ENCODE assay signal across 8 cellular contexts in the genomic region with DNA sequence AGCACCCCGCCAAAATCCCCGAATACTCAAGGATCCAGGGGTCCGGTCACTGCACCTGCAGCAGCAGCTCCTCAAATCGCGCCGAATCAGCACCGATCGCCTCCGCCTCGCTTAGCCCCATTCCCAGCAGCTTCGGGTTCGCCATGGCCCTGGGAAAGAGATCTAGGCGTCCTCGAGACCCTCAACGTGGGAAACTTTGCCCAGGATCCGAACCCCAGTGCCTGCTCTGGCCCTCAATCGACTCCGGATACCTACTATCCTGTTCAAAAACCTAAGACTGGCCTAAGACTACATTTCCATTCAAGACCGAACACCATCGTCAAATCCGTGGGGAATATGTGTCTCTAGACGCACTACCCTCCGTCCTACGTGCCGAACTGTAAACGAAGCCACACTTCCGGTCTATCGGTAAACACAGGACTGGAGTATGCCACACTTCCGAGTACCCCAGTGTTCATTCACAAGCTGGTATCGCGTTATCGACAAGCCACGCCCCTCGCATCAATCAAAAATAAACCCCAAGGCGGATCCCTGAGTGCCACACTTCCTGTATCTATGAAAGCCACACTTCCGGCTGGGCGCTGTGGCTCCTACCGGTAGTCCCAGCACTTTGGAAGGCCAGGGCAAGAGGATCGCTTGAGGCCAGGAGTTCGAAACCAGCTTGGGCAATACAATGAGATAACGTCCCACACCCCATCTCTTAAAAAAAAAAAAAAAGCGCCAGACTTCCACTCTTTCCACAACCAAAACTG. TPM values are rescaled to one million over a fixed set of nuclear protein-coding genes. Genes with fewer than 3 reads are reported as not detected.
DNase-seq lines count a peak whose midpoint lies in the region; ATAC-seq and TF ChIP-seq lines count a peak whose summit lies in the region.

A gene (minus strand): TSS at position 385 of the 752 bp plus-strand sequence. CDS start 240 bp downstream, at position 145.

- H3K27ac ChIP-seq in hepatocyte = peak within 1 kb of the TSS; percentile 87

- H2AFZ ChIP-seq in hepatocyte = peak within 1 kb of the TSS; percentile 58

- 2% methylated on average over 42 of the region's 42 CpGs for WGBS in hepatocyte (ENCODE audit: low lambda C conversion rate, missing lambda C conversion rate)

- no peaks in the 10 kb centered on the region for H3K9me3 ChIP-seq in hepatocyte (ENCODE audit: low read depth)

- no peaks in the 10 kb centered on the region for H3K36me3 ChIP-seq in hepatocyte (replicated peaks; ENCODE audit: insufficient read depth, low read depth)

- no peaks in the 10 kb centered on the region for H3K27me3 ChIP-seq in hepatocyte

- peaks cover 7% of the 10 kb centered on the region for H3K4me1 ChIP-seq in hepatocyte (ENCODE audit: insufficient read depth)

- no peaks in the 10 kb centered on the region for H3K9me2 ChIP-seq in hepatocyte (replicated peaks; ENCODE audit: insufficient read depth)

- DNase-seq in NCI-H2029 (lab: John Stamatoyannopoulos, UW) = peak; percentile 99
- peak; percentile 90 for DNase-seq in T-helper 22 cell (ENCODE audit: low read depth)
- peak; percentile 99 for DNase-seq in astrocyte of the hippocampus (ENCODE audit: low read depth, low spot score)
- DNase-seq in hepatocyte (ENCODE audit: low spot score) = peak; percentile 99
- peak; percentile 99 for DNase-seq in renal cortical epithelial cell (ENCODE audit: low read depth)
- no peak for DNase-seq in cortex of kidney (lab: John Stamatoyannopoulos, UW)

- ATAC-seq in GM18499 (IDR thresholded peaks at IDR 0.05; ENCODE audit: insufficient read depth, unreplicated experiment) (peak; percentile 41), HG02970 (IDR thresholded peaks at IDR 0.05; ENCODE audit: low FRiP score, unreplicated experiment) (peak; percentile 57)

- no peaks in the 10 kb centered on the region for H4K20me1 ChIP-seq in hepatocyte (ENCODE audit: insufficient read depth, poor library complexity, severe bottlenecking)

- H3K79me2 ChIP-seq in hepatocyte = peaks cover 23% of the 10 kb centered on the region

- H3K4me2 ChIP-seq in hepatocyte = peak within 1 kb of the TSS; percentile 81

- H3K4me3 ChIP-seq in hepatocyte = peak within 1 kb of the TSS; percentile 73

- no peak for TF ChIP-seq CTCF in hepatocyte (IDR thresholded peaks at IDR 0.05; ENCODE audit: poor library complexity)

RNA-seq across cellular contexts. Expression of the gene that starts here (rescaled TPM):
- total RNA-seq in hepatocyte = 72.1 and 73.2 TPM in 2 replicates
- polyA plus RNA-seq in hepatocyte = 79.8 and 98.9 TPM in 2 replicates
- 120 and 197 TPM in 2 replicates for total RNA-seq in renal cortical epithelial cell
